In the genomic region with DNA sequence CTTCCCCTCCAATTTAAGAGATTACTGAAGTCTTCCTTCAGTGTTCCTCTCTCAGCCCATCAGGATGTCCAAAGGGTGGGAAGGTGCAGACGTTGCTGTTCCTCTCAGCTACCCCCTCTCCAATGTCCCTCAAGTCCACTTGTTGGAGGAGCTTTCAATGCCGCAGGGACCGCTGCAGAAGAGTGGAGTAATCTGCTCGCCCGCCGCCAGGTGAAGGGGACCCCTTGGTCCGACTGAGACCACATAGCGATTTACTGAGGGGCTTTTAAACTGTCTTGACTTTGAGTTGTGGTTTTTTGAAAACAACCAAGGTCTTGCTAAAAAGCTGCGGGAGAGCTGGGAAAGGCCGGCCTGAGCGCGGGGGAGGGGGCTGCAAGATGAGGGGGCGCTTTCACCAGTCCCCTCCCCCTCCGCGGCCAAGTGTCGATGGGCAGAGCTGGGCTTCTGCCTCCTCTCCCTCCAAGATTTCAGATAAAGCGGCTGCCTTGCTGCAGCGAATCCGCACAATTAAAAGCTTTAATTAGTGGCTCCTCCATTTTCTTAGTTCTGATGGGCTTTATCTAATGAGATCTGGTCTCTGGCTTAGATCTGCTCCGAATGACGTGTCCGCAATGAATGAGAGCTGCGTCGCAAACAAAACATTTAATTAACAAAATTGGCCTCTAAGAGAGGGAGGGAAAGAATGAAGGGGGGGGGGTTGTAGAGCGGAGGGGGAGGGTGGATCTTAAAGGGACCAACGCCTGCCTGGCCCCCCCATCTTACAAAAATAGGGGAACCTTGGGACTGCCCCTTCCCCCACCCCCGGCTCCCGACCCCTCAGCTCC, we compare ENCODE assay signal across 8 cellular contexts. TPM values are rescaled to one million over a fixed set of nuclear protein-coding genes. Genes with fewer than 3 reads are reported as not detected.
DNase-seq lines count a peak whose midpoint lies in the region; ATAC-seq and TF ChIP-seq lines count a peak whose summit lies in the region.

No MANE protein-coding gene starts in this region.

- H3K27me3 ChIP-seq in HUES48 (ENCODE audit: control insufficient read depth, insufficient read depth, low read length), result no peaks in the 10 kb centered on the region

- H3K4me3 ChIP-seq in HUES48 (ENCODE audit: low read depth, low read length), result peak overlapping the region; percentile 78
- peak overlapping the region; percentile 86 for H3K4me3 ChIP-seq in fibroblast of mammary gland (ENCODE audit: control insufficient read depth, low read depth, low read length)

- intact Hi-C loops in activated CD4-positive, alpha-beta T cell treated with anti-CD3 and anti-CD28 coated beads for 36 hours (cut with DNase I, micrococcal nuclease), result loop anchor here (1.0 to 10.0 kb wide), 9 partner anchors 70 to 1556 kb away; partner anchors contain the start of genes GTF2B (in 1 of the 2), HS2ST1 (in 1 of the 2), SELENOF (in 1 of the 2) and SH3GLB1 (in 1 of the 2)

- H3K9me3 Mint-ChIP-seq in activated CD4-positive, alpha-beta T cell treated with anti-CD3 and anti-CD28 coated beads for 36 hours (ENCODE audit: low read depth), result no peaks in the 10 kb centered on the region
- no peaks in the 10 kb centered on the region for H3K9me3 Mint-ChIP-seq in nephron

- H3K9me3 ChIP-seq in HUES48 (ENCODE audit: control insufficient read depth, insufficient read depth, low read length), result no peaks in the 10 kb centered on the region

- peak overlapping the region; percentile 96 for H3K27ac Mint-ChIP-seq in activated CD4-positive, alpha-beta T cell treated with anti-CD3 and anti-CD28 coated beads for 36 hours
- H3K27ac Mint-ChIP-seq in nephron, result peak overlapping the region; percentile 80 to 83 (median 82)

- peaks cover 47% of the 10 kb centered on the region for H3K36me3 ChIP-seq in HUES48 (ENCODE audit: control insufficient read depth, insufficient read depth, low read length)

- H3K4me1 ChIP-seq in HUES48 (ENCODE audit: control insufficient read depth, insufficient read depth, low read length), result peaks cover 56% of the 10 kb centered on the region

- TF ChIP-seq CTCF in VCaP (conservative IDR thresholded peaks at IDR 0.05) (no peak), fibroblast of mammary gland (conservative IDR thresholded peaks at IDR 0.05; ENCODE audit: control insufficient read depth, insufficient read depth, low read depth, low read length) (peak; percentile 7), nephron (IDR thresholded peaks at IDR 0.05; ENCODE audit: unreplicated experiment in 3 of 3) (peak; percentile 13 to 26 (median 16))

- peaks cover 31% of the 10 kb centered on the region for H3K27me3 Mint-ChIP-seq in activated CD4-positive, alpha-beta T cell treated with anti-CD3 and anti-CD28 coated beads for 36 hours
- H3K27me3 Mint-ChIP-seq in nephron (ENCODE audit: low read depth), result peaks cover 12% of the 10 kb centered on the region

- H3K9ac ChIP-seq in HUES48 (ENCODE audit: low read depth, low read length), result peak overlapping the region; percentile 77

- peak; percentile 23 for DNase-seq in activated CD4-positive, alpha-beta T cell treated with anti-CD3 and anti-CD28 coated beads for 36 hours
- no peak for DNase-seq in activated CD4-positive, alpha-beta T cell treated with anti-CD3 and anti-CD28 coated beads for 48 hours
- DNase-seq in fibroblast of mammary gland (ENCODE audit: low read depth), result peak; percentile 61
- DNase-seq in SIG-M5 treated with dmso at 0.1 percent for 504 hours (lab: John Stamatoyannopoulos, UW; ENCODE audit: unreplicated experiment), result no peak

- CTCF ChIA-PET in activated CD4-positive, alpha-beta T cell treated with anti-CD3 and anti-CD28 coated beads for 36 hours (lab: Charles Lee), result interaction anchor here (1.2 to 2.0 kb wide), 3 partner anchors 9 to 117 kb away, joined by 4 to 11 read pairs (median 5); no protein-coding TSS in a partner anchor

- H3K27ac ChIP-seq in HUES48 (ENCODE audit: low read depth, low read length), result peak overlapping the region; percentile 80
- H3K27ac ChIP-seq in VCaP, result peak overlapping the region; percentile 78

- peaks cover 67% of the 10 kb centered on the region for H3K4me1 Mint-ChIP-seq in activated CD4-positive, alpha-beta T cell treated with anti-CD3 and anti-CD28 coated beads for 36 hours
- peaks cover 60% of the 10 kb centered on the region for H3K4me1 Mint-ChIP-seq in nephron

- peak overlapping the region; percentile 76 for H3K4me3 Mint-ChIP-seq in activated CD4-positive, alpha-beta T cell treated with anti-CD3 and anti-CD28 coated beads for 36 hours
- H3K4me3 Mint-ChIP-seq in nephron, result peak overlapping the region; percentile 91 to 94 (median 93)

- peaks cover 16% of the 10 kb centered on the region for H3K36me3 Mint-ChIP-seq in activated CD4-positive, alpha-beta T cell treated with anti-CD3 and anti-CD28 coated beads for 36 hours (ENCODE audit: low read depth)
- peaks cover 37% of the 10 kb centered on the region for H3K36me3 Mint-ChIP-seq in nephron (ENCODE audit: low read depth)

- POLR2A ChIA-PET in activated CD4-positive, alpha-beta T cell treated with anti-CD3 and anti-CD28 coated beads for 36 hours (lab: Charles Lee), result interaction anchor here (0.6 kb wide), 2 partner anchors 420 to 938 kb away, joined by 3 to 4 read pairs; partner anchors contain the start of genes HS2ST1 and ODF2L

- peak; percentile 7 for ATAC-seq in activated CD4-positive, alpha-beta T cell treated with anti-CD3 and anti-CD28 coated beads for 36 hours
- no peak for ATAC-seq in HG03280 (IDR thresholded peaks at IDR 0.05; ENCODE audit: unreplicated experiment)

RNA-seq across cellular contexts. Expression of gene LMO4, which starts 5.9 kb away (rescaled TPM):
- total RNA-seq in activated CD4-positive, alpha-beta T cell treated with anti-CD3 and anti-CD28 coated beads for 36 hours, result 10 to 100 TPM; 10.2 to 10.5 TPM

Comparison
In these comparisons a context has a peak if more than half of its experiments do, and no peak if none do; other contexts are left out.
1. DNase-seq: peak in activated CD4-positive, alpha-beta T cell treated with anti-CD3 and anti-CD28 coated beads for 36 hours (single experiment) and fibroblast of mammary gland (single experiment); none in activated CD4-positive, alpha-beta T cell treated with anti-CD3 and anti-CD28 coated beads for 48 hours (single experiment) and SIG-M5 treated with dmso at 0.1 percent for 504 hours (single experiment).